ENCODE assay signal across 1 cellular context in genomic region chr7:91299952-91300775, GRCh38.
TF ChIP-seq lines count a peak whose summit lies in the region.

No MANE protein-coding gene starts in this region.

TF ChIP-seq in K562, 482 proteins besides CTCF, POLR2A, EP300 and RAD21 (continued from another document and continues in another):
- TF ChIP-seq ZNF609 (CRISPR knock-in tag; IDR thresholded peaks at IDR 0.05; ENCODE audit: borderline replicate concordance) (no peak), ZBED1 (IDR thresholded peaks at IDR 0.05) (no peak), ZNF121 (CRISPR knock-in tag; conservative IDR thresholded peaks at IDR 0.05) (no peak), KLF16 (IDR thresholded peaks at IDR 0.05) (peak; percentile 98), KDM5B (IDR thresholded peaks at IDR 0.05; ENCODE audit: insufficient replicate concordance, low read depth, low read length) (no peak), FOSL1 (tag; conservative IDR thresholded peaks at IDR 0.05) (peak; percentile 65), ZC3H8 (IDR thresholded peaks at IDR 0.05) (no peak; the same call in none of the 2 replicates), ZNF586 (CRISPR knock-in tag; conservative IDR thresholded peaks at IDR 0.05) (no peak), TAF1 (IDR thresholded peaks at IDR 0.05; ENCODE audit: control insufficient read depth, extremely low read depth, insufficient read depth, low read length, severe bottlenecking) (peak; percentile 25), TBL1XR1 (IDR thresholded peaks at IDR 0.05; ENCODE audit: low read length in 2 of 2) (peak; percentile 70 to 97; a peak in 3 of 4 replicates), PHF20 (IDR thresholded peaks at IDR 0.05; ENCODE audit: partially characterized antibody) (no peak), PHB2 (IDR thresholded peaks at IDR 0.05; ENCODE audit: low read depth) (peak; percentile 98), DMBX1 (CRISPR knock-in tag; IDR thresholded peaks at IDR 0.05; ENCODE audit: borderline replicate concordance) (no peak; the same call in 1 of the 2 replicates), ADNP (tag; IDR thresholded peaks at IDR 0.05) (peak; percentile 83), SAFB (IDR thresholded peaks at IDR 0.05; ENCODE audit: borderline replicate concordance, low read depth, low read length) (no peak), GABPB2 (CRISPR knock-in tag; conservative IDR thresholded peaks at IDR 0.05) (no peak), ZFP1 (CRISPR knock-in tag; IDR thresholded peaks at IDR 0.05) (no peak), ZNF146 (CRISPR knock-in tag; IDR thresholded peaks at IDR 0.05; ENCODE audit: unreplicated experiment) (no peak), BACH1 (tag; IDR thresholded peaks at IDR 0.05) (no peak), JUNB (CRISPR knock-in tag; conservative IDR thresholded peaks at IDR 0.05) (no peak), MNT (conservative IDR thresholded peaks at IDR 0.05) (peak; percentile 66 to 72; a peak in 3 of 4 replicates), POLR2AphosphoS5 (IDR thresholded peaks at IDR 0.05; ENCODE audit: control insufficient read depth, insufficient read depth, low read depth, low read length) (peak; percentile 99), ZNF263 (CRISPR knock-in tag; IDR thresholded peaks at IDR 0.05; ENCODE audit: borderline replicate concordance) (peak; percentile 41; the same call in 1 of the 2 replicates), PPARD (CRISPR knock-in tag; IDR thresholded peaks at IDR 0.05) (no peak), SMAD4 (CRISPR knock-in tag; conservative IDR thresholded peaks at IDR 0.05) (peak; percentile 83), MTA3 (IDR thresholded peaks at IDR 0.05; ENCODE audit: borderline replicate concordance) (no peak), PHF21A (IDR thresholded peaks at IDR 0.05; ENCODE audit: borderline replicate concordance, low read depth) (peak; percentile 23; the same call in 1 of the 2 replicates), MEIS2 (IDR thresholded peaks at IDR 0.05; ENCODE audit: partially characterized antibody) (peak; percentile 68), ESRRA (IDR thresholded peaks at IDR 0.05; ENCODE audit: borderline replicate concordance, low read depth) (no peak), ARID3A (IDR thresholded peaks at IDR 0.05; ENCODE audit: borderline replicate concordance, low read depth, low read length) (peak; percentile 84; the same call in 1 of the 2 replicates), ZNF134 (CRISPR knock-in tag; conservative IDR thresholded peaks at IDR 0.05) (no peak), MYNN (IDR thresholded peaks at IDR 0.05) (peak; percentile 85), MYNN (CRISPR knock-in tag; IDR thresholded peaks at IDR 0.05) (no peak), ZNF347 (CRISPR knock-in tag; IDR thresholded peaks at IDR 0.05; ENCODE audit: low read depth) (no peak), AFF1 (IDR thresholded peaks at IDR 0.05; ENCODE audit: low read depth in 1 of 2, partially characterized antibody in 2 of 2) (peak in 1 of 2 experiments; percentile 86), CREM (IDR thresholded peaks at IDR 0.05; ENCODE audit: low read depth) (peak; percentile 76), NR1H2 (CRISPR knock-in tag; IDR thresholded peaks at IDR 0.05) (no peak), ZNF707 (CRISPR knock-in tag; conservative IDR thresholded peaks at IDR 0.05) (no peak), WHSC1 (IDR thresholded peaks at IDR 0.05; ENCODE audit: low read length) (no peak), PBX2 (CRISPR knock-in tag; IDR thresholded peaks at IDR 0.05; ENCODE audit: low read depth) (no peak), PBX2 (tag; conservative IDR thresholded peaks at IDR 0.05; ENCODE audit: low read depth) (peak; percentile 49; the same call in 1 of the 2 replicates), NFE2 (IDR thresholded peaks at IDR 0.05; ENCODE audit: low read depth) (peak; percentile 81), KDM2B (CRISPR knock-in tag; IDR thresholded peaks at IDR 0.05) (no peak), TAF15 (IDR thresholded peaks at IDR 0.05; ENCODE audit: low read depth, low read length) (no peak), ZBTB17 (CRISPR knock-in tag; IDR thresholded peaks at IDR 0.05) (no peak), NFXL1 (CRISPR knock-in tag; IDR thresholded peaks at IDR 0.05) (0 out of 2 replicates have a peak, but pooled peaks have one; percentile 44), MIER1 (IDR thresholded peaks at IDR 0.05; ENCODE audit: low read depth) (peak; percentile 79; the same call in 1 of the 2 replicates)
- TF ChIP-seq, protein P1, sequence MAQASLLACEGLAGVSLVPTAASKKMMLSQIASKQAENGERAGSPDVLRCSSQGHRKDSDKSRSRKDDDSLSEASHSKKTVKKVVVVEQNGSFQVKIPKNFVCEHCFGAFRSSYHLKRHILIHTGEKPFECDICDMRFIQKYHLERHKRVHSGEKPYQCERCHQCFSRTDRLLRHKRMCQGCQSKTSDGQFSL (CRISPR knock-in tag; IDR thresholded peaks at IDR 0.05): no peak
- TF ChIP-seq, protein P1 (tag; IDR thresholded peaks at IDR 0.05): peak in 1 of 2 experiments; percentile 36; a peak in 1 of 4 replicates
- TF ChIP-seq, protein P2, sequence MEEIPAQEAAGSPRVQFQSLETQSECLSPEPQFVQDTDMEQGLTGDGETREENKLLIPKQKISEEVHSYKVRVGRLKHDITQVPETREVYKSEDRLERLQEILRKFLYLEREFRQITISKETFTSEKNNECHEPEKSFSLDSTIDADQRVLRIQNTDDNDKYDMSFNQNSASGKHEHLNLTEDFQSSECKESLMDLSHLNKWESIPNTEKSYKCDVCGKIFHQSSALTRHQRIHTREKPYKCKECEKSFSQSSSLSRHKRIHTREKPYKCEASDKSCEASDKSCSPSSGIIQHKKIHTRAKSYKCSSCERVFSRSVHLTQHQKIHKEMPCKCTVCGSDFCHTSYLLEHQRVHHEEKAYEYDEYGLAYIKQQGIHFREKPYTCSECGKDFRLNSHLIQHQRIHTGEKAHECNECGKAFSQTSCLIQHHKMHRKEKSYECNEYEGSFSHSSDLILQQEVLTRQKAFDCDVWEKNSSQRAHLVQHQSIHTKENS (CRISPR knock-in tag; IDR thresholded peaks at IDR 0.05): no peak
- TF ChIP-seq, protein P3, sequence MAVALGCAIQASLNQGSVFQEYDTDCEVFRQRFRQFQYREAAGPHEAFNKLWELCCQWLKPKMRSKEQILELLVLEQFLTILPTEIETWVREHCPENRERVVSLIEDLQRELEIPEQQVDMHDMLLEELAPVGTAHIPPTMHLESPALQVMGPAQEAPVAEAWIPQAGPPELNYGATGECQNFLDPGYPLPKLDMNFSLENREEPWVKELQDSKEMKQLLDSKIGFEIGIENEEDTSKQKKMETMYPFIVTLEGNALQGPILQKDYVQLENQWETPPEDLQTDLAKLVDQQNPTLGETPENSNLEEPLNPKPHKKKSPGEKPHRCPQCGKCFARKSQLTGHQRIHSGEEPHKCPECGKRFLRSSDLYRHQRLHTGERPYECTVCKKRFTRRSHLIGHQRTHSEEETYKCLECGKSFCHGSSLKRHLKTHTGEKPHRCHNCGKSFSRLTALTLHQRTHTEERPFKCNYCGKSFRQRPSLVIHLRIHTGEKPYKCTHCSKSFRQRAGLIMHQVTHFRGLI (CRISPR knock-in tag; IDR thresholded peaks at IDR 0.05): no peak
